1 cellular context compared by ENCODE assay signal in the genomic region with DNA sequence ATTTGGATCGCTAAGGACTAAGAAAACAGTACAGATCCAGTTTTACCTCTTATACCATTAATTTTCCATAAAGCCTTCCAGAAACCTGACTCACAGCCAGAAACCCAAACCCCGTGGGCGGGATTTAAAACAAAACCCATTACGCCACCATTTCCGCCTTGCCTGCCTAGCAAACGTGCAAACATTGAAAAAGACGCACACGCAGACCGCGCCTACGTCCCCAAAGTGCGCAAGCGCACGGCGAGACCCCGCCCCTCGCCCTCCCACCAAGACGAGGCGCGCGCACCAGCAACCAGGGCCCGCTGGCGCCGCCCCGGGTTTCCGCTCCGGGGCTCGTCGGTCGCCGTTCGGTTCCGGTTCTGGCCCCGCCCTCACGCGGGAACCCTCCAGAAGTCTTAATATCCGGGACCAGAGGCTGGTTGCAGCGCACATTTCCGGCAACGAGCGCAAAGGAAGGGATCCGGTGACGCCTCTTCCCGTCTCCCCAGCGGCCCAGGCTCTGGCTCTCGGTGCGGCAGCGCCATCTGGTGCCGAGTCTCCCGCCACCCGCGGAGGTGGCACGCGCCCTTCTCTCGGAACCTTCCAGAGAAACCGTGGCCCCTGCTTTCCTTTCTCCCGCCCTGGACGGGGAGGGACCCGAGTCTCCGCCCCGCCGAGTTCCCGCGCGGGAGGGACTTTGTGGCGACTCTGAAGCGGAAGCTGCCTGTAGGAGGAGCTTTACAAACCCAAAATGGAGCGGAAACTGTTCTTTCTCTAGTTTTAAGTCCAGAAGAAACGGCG.
A peak's percentile ranks its signal among the peaks of the same experiment; 100 is the strongest.
TF ChIP-seq lines count a peak whose summit lies in the region.

No MANE protein-coding gene starts in this region.

TF ChIP-seq in K562, 482 proteins besides CTCF, POLR2A, EP300 and RAD21 (continued from another document and continues in another):
- TF ChIP-seq, protein P1, sequence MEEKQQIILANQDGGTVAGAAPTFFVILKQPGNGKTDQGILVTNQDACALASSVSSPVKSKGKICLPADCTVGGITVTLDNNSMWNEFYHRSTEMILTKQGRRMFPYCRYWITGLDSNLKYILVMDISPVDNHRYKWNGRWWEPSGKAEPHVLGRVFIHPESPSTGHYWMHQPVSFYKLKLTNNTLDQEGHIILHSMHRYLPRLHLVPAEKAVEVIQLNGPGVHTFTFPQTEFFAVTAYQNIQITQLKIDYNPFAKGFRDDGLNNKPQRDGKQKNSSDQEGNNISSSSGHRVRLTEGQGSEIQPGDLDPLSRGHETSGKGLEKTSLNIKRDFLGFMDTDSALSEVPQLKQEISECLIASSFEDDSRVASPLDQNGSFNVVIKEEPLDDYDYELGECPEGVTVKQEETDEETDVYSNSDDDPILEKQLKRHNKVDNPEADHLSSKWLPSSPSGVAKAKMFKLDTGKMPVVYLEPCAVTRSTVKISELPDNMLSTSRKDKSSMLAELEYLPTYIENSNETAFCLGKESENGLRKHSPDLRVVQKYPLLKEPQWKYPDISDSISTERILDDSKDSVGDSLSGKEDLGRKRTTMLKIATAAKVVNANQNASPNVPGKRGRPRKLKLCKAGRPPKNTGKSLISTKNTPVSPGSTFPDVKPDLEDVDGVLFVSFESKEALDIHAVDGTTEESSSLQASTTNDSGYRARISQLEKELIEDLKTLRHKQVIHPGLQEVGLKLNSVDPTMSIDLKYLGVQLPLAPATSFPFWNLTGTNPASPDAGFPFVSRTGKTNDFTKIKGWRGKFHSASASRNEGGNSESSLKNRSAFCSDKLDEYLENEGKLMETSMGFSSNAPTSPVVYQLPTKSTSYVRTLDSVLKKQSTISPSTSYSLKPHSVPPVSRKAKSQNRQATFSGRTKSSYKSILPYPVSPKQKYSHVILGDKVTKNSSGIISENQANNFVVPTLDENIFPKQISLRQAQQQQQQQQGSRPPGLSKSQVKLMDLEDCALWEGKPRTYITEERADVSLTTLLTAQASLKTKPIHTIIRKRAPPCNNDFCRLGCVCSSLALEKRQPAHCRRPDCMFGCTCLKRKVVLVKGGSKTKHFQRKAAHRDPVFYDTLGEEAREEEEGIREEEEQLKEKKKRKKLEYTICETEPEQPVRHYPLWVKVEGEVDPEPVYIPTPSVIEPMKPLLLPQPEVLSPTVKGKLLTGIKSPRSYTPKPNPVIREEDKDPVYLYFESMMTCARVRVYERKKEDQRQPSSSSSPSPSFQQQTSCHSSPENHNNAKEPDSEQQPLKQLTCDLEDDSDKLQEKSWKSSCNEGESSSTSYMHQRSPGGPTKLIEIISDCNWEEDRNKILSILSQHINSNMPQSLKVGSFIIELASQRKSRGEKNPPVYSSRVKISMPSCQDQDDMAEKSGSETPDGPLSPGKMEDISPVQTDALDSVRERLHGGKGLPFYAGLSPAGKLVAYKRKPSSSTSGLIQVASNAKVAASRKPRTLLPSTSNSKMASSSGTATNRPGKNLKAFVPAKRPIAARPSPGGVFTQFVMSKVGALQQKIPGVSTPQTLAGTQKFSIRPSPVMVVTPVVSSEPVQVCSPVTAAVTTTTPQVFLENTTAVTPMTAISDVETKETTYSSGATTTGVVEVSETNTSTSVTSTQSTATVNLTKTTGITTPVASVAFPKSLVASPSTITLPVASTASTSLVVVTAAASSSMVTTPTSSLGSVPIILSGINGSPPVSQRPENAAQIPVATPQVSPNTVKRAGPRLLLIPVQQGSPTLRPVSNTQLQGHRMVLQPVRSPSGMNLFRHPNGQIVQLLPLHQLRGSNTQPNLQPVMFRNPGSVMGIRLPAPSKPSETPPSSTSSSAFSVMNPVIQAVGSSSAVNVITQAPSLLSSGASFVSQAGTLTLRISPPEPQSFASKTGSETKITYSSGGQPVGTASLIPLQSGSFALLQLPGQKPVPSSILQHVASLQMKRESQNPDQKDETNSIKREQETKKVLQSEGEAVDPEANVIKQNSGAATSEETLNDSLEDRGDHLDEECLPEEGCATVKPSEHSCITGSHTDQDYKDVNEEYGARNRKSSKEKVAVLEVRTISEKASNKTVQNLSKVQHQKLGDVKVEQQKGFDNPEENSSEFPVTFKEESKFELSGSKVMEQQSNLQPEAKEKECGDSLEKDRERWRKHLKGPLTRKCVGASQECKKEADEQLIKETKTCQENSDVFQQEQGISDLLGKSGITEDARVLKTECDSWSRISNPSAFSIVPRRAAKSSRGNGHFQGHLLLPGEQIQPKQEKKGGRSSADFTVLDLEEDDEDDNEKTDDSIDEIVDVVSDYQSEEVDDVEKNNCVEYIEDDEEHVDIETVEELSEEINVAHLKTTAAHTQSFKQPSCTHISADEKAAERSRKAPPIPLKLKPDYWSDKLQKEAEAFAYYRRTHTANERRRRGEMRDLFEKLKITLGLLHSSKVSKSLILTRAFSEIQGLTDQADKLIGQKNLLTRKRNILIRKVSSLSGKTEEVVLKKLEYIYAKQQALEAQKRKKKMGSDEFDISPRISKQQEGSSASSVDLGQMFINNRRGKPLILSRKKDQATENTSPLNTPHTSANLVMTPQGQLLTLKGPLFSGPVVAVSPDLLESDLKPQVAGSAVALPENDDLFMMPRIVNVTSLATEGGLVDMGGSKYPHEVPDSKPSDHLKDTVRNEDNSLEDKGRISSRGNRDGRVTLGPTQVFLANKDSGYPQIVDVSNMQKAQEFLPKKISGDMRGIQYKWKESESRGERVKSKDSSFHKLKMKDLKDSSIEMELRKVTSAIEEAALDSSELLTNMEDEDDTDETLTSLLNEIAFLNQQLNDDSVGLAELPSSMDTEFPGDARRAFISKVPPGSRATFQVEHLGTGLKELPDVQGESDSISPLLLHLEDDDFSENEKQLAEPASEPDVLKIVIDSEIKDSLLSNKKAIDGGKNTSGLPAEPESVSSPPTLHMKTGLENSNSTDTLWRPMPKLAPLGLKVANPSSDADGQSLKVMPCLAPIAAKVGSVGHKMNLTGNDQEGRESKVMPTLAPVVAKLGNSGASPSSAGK (IDR thresholded peaks at IDR 0.05), result peak; percentile 74
- 0 out of 4 replicates have a peak, but pooled peaks of 1 of the 2 experiments have one; percentile 17 for TF ChIP-seq ARNT (IDR thresholded peaks at IDR 0.05)
- TF ChIP-seq LEF1 (IDR thresholded peaks at IDR 0.05), result no peak
- no peak for TF ChIP-seq KAT2B (IDR thresholded peaks at IDR 0.05; ENCODE audit: low read depth, low read length)
- TF ChIP-seq TAF9B (IDR thresholded peaks at IDR 0.05; ENCODE audit: partially characterized antibody), result peak; percentile 21
- TF ChIP-seq ATF1 (CRISPR knock-in tag; IDR thresholded peaks at IDR 0.05), result no peak
- peak; percentile 80 for TF ChIP-seq ATF1 (tag; IDR thresholded peaks at IDR 0.05)
- no peak for TF ChIP-seq HDAC2 (IDR thresholded peaks at IDR 0.05)
- no peak for TF ChIP-seq ZNF75A (CRISPR knock-in tag; IDR thresholded peaks at IDR 0.05)
- no peak for TF ChIP-seq SETDB1 (IDR thresholded peaks at IDR 0.05; ENCODE audit: low read length)
- TF ChIP-seq, protein P2, sequence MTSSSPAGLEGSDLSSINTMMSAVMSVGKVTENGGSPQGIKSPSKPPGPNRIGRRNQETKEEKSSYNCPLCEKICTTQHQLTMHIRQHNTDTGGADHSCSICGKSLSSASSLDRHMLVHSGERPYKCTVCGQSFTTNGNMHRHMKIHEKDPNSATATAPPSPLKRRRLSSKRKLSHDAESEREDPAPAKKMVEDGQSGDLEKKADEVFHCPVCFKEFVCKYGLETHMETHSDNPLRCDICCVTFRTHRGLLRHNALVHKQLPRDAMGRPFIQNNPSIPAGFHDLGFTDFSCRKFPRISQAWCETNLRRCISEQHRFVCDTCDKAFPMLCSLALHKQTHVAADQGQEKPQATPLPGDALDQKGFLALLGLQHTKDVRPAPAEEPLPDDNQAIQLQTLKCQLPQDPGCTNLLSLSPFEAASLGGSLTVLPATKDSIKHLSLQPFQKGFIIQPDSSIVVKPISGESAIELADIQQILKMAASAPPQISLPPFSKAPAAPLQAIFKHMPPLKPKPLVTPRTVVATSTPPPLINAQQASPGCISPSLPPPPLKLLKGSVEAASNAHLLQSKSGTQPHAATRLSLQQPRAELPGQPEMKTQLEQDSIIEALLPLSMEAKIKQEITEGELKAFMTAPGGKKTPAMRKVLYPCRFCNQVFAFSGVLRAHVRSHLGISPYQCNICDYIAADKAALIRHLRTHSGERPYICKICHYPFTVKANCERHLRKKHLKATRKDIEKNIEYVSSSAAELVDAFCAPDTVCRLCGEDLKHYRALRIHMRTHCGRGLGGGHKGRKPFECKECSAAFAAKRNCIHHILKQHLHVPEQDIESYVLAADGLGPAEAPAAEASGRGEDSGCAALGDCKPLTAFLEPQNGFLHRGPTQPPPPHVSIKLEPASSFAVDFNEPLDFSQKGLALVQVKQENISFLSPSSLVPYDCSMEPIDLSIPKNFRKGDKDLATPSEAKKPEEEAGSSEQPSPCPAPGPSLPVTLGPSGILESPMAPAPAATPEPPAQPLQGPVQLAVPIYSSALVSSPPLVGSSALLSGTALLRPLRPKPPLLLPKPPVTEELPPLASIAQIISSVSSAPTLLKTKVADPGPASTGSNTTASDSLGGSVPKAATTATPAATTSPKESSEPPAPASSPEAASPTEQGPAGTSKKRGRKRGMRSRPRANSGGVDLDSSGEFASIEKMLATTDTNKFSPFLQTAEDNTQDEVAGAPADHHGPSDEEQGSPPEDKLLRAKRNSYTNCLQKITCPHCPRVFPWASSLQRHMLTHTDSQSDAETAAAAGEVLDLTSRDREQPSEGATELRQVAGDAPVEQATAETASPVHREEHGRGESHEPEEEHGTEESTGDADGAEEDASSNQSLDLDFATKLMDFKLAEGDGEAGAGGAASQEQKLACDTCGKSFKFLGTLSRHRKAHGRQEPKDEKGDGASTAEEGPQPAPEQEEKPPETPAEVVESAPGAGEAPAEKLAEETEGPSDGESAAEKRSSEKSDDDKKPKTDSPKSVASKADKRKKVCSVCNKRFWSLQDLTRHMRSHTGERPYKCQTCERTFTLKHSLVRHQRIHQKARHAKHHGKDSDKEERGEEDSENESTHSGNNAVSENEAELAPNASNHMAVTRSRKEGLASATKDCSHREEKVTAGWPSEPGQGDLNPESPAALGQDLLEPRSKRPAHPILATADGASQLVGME (CRISPR knock-in tag; IDR thresholded peaks at IDR 0.05), result no peak
- TF ChIP-seq ZSCAN29 (IDR thresholded peaks at IDR 0.05), result no peak
- TF ChIP-seq ZNF232 (CRISPR knock-in tag; IDR thresholded peaks at IDR 0.05), result peak; percentile 86
- TF ChIP-seq ZNF175 (CRISPR knock-in tag; IDR thresholded peaks at IDR 0.05; ENCODE audit: low read depth), result no peak
- no peak for TF ChIP-seq ZNF274 (IDR thresholded peaks at IDR 0.05; ENCODE audit: borderline replicate concordance, low read depth, low read length)
- TF ChIP-seq NBN (IDR thresholded peaks at IDR 0.05; ENCODE audit: low read depth), result no peak
- no peak for TF ChIP-seq CBFA2T2 (conservative IDR thresholded peaks at IDR 0.05)
- no peak for TF ChIP-seq MTA1 (IDR thresholded peaks at IDR 0.05; ENCODE audit: borderline replicate concordance)
- TF ChIP-seq, protein P3, sequence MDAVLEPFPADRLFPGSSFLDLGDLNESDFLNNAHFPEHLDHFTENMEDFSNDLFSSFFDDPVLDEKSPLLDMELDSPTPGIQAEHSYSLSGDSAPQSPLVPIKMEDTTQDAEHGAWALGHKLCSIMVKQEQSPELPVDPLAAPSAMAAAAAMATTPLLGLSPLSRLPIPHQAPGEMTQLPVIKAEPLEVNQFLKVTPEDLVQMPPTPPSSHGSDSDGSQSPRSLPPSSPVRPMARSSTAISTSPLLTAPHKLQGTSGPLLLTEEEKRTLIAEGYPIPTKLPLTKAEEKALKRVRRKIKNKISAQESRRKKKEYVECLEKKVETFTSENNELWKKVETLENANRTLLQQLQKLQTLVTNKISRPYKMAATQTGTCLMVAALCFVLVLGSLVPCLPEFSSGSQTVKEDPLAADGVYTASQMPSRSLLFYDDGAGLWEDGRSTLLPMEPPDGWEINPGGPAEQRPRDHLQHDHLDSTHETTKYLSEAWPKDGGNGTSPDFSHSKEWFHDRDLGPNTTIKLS (IDR thresholded peaks at IDR 0.05; ENCODE audit: borderline replicate concordance, low read depth), result peak; percentile 60
- TF ChIP-seq KDM2B (CRISPR knock-in tag; IDR thresholded peaks at IDR 0.05), result no peak
- no peak for TF ChIP-seq PTRF (tag; IDR thresholded peaks at IDR 0.05)
- peak; percentile 88 for TF ChIP-seq GABPB1 (CRISPR knock-in tag; IDR thresholded peaks at IDR 0.05)
- TF ChIP-seq, protein P4, sequence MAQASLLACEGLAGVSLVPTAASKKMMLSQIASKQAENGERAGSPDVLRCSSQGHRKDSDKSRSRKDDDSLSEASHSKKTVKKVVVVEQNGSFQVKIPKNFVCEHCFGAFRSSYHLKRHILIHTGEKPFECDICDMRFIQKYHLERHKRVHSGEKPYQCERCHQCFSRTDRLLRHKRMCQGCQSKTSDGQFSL (CRISPR knock-in tag; IDR thresholded peaks at IDR 0.05), result no peak; the same call in 1 of the 2 replicates
- TF ChIP-seq, protein P4 (tag; IDR thresholded peaks at IDR 0.05), result no peak
- no peak for TF ChIP-seq XRCC3 (IDR thresholded peaks at IDR 0.05)
- TF ChIP-seq MCM7 (IDR thresholded peaks at IDR 0.05), result no peak
- TF ChIP-seq, protein P5, sequence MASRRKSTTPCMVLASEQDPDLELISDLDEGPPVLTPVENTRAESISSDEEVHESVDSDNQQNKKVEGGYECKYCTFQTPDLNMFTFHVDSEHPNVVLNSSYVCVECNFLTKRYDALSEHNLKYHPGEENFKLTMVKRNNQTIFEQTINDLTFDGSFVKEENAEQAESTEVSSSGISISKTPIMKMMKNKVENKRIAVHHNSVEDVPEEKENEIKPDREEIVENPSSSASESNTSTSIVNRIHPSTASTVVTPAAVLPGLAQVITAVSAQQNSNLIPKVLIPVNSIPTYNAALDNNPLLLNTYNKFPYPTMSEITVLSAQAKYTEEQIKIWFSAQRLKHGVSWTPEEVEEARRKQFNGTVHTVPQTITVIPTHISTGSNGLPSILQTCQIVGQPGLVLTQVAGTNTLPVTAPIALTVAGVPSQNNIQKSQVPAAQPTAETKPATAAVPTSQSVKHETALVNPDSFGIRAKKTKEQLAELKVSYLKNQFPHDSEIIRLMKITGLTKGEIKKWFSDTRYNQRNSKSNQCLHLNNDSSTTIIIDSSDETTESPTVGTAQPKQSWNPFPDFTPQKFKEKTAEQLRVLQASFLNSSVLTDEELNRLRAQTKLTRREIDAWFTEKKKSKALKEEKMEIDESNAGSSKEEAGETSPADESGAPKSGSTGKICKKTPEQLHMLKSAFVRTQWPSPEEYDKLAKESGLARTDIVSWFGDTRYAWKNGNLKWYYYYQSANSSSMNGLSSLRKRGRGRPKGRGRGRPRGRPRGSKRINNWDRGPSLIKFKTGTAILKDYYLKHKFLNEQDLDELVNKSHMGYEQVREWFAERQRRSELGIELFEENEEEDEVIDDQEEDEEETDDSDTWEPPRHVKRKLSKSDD (conservative IDR thresholded peaks at IDR 0.05; ENCODE audit: low read length), result no peak
- TF ChIP-seq, protein P6, sequence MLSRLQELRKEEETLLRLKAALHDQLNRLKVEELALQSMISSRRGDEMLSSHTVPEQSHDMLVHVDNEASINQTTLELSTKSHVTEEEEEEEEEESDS (CRISPR knock-in tag; IDR thresholded peaks at IDR 0.05), result no peak
- TF ChIP-seq, protein P7, sequence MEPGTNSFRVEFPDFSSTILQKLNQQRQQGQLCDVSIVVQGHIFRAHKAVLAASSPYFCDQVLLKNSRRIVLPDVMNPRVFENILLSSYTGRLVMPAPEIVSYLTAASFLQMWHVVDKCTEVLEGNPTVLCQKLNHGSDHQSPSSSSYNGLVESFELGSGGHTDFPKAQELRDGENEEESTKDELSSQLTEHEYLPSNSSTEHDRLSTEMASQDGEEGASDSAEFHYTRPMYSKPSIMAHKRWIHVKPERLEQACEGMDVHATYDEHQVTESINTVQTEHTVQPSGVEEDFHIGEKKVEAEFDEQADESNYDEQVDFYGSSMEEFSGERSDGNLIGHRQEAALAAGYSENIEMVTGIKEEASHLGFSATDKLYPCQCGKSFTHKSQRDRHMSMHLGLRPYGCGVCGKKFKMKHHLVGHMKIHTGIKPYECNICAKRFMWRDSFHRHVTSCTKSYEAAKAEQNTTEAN (CRISPR knock-in tag; IDR thresholded peaks at IDR 0.05), result no peak
- no peak for TF ChIP-seq ZNF354B (CRISPR knock-in tag; IDR thresholded peaks at IDR 0.05)
- peak in 1 of 2 experiments; percentile 58; a peak in 2 of 4 replicates for TF ChIP-seq TRIM24 (IDR thresholded peaks at IDR 0.05)
